13 cellular contexts compared by ENCODE assay signal in the genomic region with DNA sequence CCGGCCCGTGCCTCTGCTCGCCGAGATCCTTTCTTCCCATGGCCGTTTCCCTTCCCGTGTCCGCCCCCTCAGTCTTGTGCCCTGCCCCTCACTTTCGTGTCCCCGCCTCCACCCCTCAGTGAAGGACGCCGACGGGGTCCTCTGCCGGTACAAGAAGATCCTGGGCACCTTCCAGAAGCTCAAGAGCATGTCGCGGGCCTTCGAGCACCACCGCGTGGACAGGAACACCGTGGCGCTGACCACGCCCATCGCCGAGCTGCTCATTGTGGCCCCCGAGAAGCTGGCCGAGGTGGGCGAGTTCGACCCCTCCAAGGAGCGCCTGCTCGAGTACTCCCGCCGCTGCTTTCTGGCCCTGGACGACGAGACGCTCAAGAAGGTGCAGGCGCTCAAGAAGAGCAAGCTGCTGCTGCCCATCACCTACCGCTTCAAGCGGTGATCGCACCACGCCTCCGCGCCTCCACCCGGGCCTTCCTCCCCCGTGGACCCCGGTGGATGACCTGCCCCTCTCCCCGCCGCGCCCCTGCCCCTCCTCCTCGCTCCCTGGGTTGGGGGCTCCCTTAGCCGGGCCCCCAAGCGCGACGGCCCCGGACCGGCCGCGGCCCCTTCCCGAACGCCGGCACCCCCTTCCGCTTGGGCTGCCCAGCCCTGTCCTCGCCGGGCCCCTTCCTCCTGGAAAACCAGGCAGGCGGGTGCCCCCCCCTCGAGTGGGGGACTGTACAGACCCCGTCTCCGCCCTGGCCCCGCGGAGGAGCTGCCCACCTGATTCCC. TPM values are rescaled to one million over a fixed set of nuclear protein-coding genes. Genes with fewer than 3 reads are reported as not detected.
DNase-seq lines count a peak whose midpoint lies in the region; FAIRE-seq and TF ChIP-seq lines count a peak whose summit lies in the region.
"Had no signal": no experiment of that assay in that cellular context is flagged by ENCODE, and none has a peak within 500 bp of the region (broad histone marks: within the 10 kb centered on the region; RNA-seq: fewer than 3 reads in every experiment).

No MANE protein-coding gene starts in this region.

- DNase-seq in T-helper 2 cell treated with Interferon-gamma antibody and Interleukin-4, amounts not matched to agents 5 μg/mL and 100 μg/mL, for 36 hours (ENCODE audit: low spot score) = no peak
- no peak for DNase-seq in T-helper 2 cell
- no peak for DNase-seq in activated CD4-positive, alpha-beta memory T cell treated with anti-CD3 and anti-CD28 coated beads for 36 hours
- DNase-seq in smooth muscle cell (lab: John Stamatoyannopoulos, UW; ENCODE audit: unreplicated experiment) = no peak
- no peak for DNase-seq in stimulated activated CD4-positive, alpha-beta T cell treated with anti-CD3 and anti-CD28 coated beads, Interleukin-12 subunit alpha, Interleukin-12 subunit beta, amount 100 ng/mL, for 4 hours
- no peak for DNase-seq in H54 (ENCODE audit: insufficient read length, low spot score)
- no peak for DNase-seq in NCI-H1092 (lab: John Stamatoyannopoulos, UW)
- DNase-seq: activated CD4-positive, alpha-beta T cell treated with anti-CD3 and anti-CD28 coated beads, Interleukin-2, amount 50 U/mL, for 1 hour; NCI-H226; nucleus accumbens; SIG-M5 had no signal

- TF ChIP-seq CTCF in smooth muscle cell (IDR thresholded peaks at IDR 0.05; ENCODE audit: borderline replicate concordance, insufficient read depth, poor library complexity, severe bottlenecking) = no peak

- H3F3A ChIP-seq in smooth muscle cell (ENCODE audit: low read depth) = peaks cover under 1% of the 10 kb centered on the region

- H3K27ac Mint-ChIP-seq in T-helper 2 cell treated with Interferon-gamma antibody and Interleukin-4, amounts not matched to agents 5 μg/mL and 100 μg/mL, for 36 hours = peak overlapping the region; percentile 49
- H3K27ac Mint-ChIP-seq in activated CD4-positive, alpha-beta memory T cell treated with anti-CD3 and anti-CD28 coated beads for 36 hours = peak overlapping the region; percentile 28

- H3K27me3 Mint-ChIP-seq in T-helper 2 cell treated with Interferon-gamma antibody and Interleukin-4, amounts not matched to agents 5 μg/mL and 100 μg/mL, for 36 hours (ENCODE audit: low read depth) = no peaks in the 10 kb centered on the region
- no peaks in the 10 kb centered on the region for H3K27me3 Mint-ChIP-seq in activated CD4-positive, alpha-beta memory T cell treated with anti-CD3 and anti-CD28 coated beads for 36 hours

- WGBS in smooth muscle cell (ENCODE audit: low lambda C conversion rate) = 31% methylated on average over 36 of the region's 68 CpGs

- H3K79me2 ChIP-seq in smooth muscle cell (ENCODE audit: low read depth) = peaks cover 26% of the 10 kb centered on the region

- TF ChIP-seq POLR2A in H54 (IDR thresholded peaks at IDR 0.05; ENCODE audit: low read depth, low read length) = no peak

- no peaks in the 10 kb centered on the region for H3K9me3 ChIP-seq in smooth muscle cell (replicated peaks; ENCODE audit: low read depth)

- peaks cover 26% of the 10 kb centered on the region for H3K4me1 Mint-ChIP-seq in T-helper 2 cell treated with Interferon-gamma antibody and Interleukin-4, amounts not matched to agents 5 μg/mL and 100 μg/mL, for 36 hours (ENCODE audit: low read depth)
- H3K4me1 Mint-ChIP-seq in activated CD4-positive, alpha-beta memory T cell treated with anti-CD3 and anti-CD28 coated beads for 36 hours (ENCODE audit: low read depth) = peaks cover 25% of the 10 kb centered on the region

- intact Hi-C loops in activated CD4-positive, alpha-beta memory T cell treated with anti-CD3 and anti-CD28 coated beads for 36 hours (cut with micrococcal nuclease) = loop anchor here (1.0 to 10.0 kb wide), 4 partner anchors 20 to 1460 kb away; a partner anchor contains a TSS

- CTCF ChIA-PET in activated CD4-positive, alpha-beta memory T cell treated with anti-CD3 and anti-CD28 coated beads for 36 hours (lab: Charles Lee) = interaction anchor here (0.6 to 2.3 kb wide), 13 partner anchors 8 to 397 kb away, joined by 3 to 17 read pairs (median 4); a partner anchor contains a TSS

- no peak overlapping the region for H3K27ac ChIP-seq in smooth muscle cell (ENCODE audit: low read depth)

- POLR2A ChIA-PET in activated CD4-positive, alpha-beta memory T cell treated with anti-CD3 and anti-CD28 coated beads for 36 hours (lab: Charles Lee) = no interaction called here

- H3K9me3 Mint-ChIP-seq in T-helper 2 cell treated with Interferon-gamma antibody and Interleukin-4, amounts not matched to agents 5 μg/mL and 100 μg/mL, for 36 hours = no peaks in the 10 kb centered on the region
- H3K9me3 Mint-ChIP-seq in activated CD4-positive, alpha-beta memory T cell treated with anti-CD3 and anti-CD28 coated beads for 36 hours = no peaks in the 10 kb centered on the region

- H3K27me3 ChIP-seq in smooth muscle cell (ENCODE audit: low read depth) = no peaks in the 10 kb centered on the region

- H3K36me3 ChIP-seq in smooth muscle cell (ENCODE audit: low read depth) = no peaks in the 10 kb centered on the region

- H4K20me1 ChIP-seq in smooth muscle cell (ENCODE audit: low read depth) = peaks cover 21% of the 10 kb centered on the region

- H3K9ac ChIP-seq in smooth muscle cell (ENCODE audit: low read depth) = no peak overlapping the region

- no peak for FAIRE-seq in H54 (lab: Jason Lieb, UNC)
- FAIRE-seq: G401.6 had no signal

- H3K4me3 ChIP-seq in iPS-11a (ENCODE audit: low read depth, low read length) (peak overlapping the region; percentile 8), smooth muscle cell (peak overlapping the region; percentile 86)

- H2AFZ ChIP-seq in smooth muscle cell (ENCODE audit: low read depth) = no peak overlapping the region

- peaks cover 26% of the 10 kb centered on the region for H3K36me3 Mint-ChIP-seq in T-helper 2 cell treated with Interferon-gamma antibody and Interleukin-4, amounts not matched to agents 5 μg/mL and 100 μg/mL, for 36 hours (ENCODE audit: low read depth)
- H3K36me3 Mint-ChIP-seq in activated CD4-positive, alpha-beta memory T cell treated with anti-CD3 and anti-CD28 coated beads for 36 hours = peaks cover 19% of the 10 kb centered on the region

- peak overlapping the region; percentile 81 for H3K4me2 ChIP-seq in smooth muscle cell

- H3K4me1 ChIP-seq in smooth muscle cell (ENCODE audit: low read depth) = peaks cover 15% of the 10 kb centered on the region

- peak overlapping the region; percentile 46 for H3K4me3 Mint-ChIP-seq in T-helper 2 cell treated with Interferon-gamma antibody and Interleukin-4, amounts not matched to agents 5 μg/mL and 100 μg/mL, for 36 hours
- no peak overlapping the region for H3K4me3 Mint-ChIP-seq in activated CD4-positive, alpha-beta memory T cell treated with anti-CD3 and anti-CD28 coated beads for 36 hours

RNA-seq across cellular contexts. Expression of a gene that starts 2.3 kb away (rescaled TPM):
- total RNA-seq in activated CD4-positive, alpha-beta memory T cell treated with anti-CD3 and anti-CD28 coated beads for 36 hours = 100 to 1,000 TPM; 249 to 251 TPM
- 70.7 and 75.0 TPM in 2 replicates for total RNA-seq in smooth muscle cell
- polyA plus RNA-seq in smooth muscle cell = 8.4 and 14.4 TPM in 2 replicates

RNA-seq across cellular contexts. Expression of a gene that starts 4.5 kb away (rescaled TPM):
- total RNA-seq in activated CD4-positive, alpha-beta memory T cell treated with anti-CD3 and anti-CD28 coated beads for 36 hours = 1 to 10 TPM; 3.6 to 4.0 TPM
- 6.9 and 7.7 TPM in 2 replicates for total RNA-seq in smooth muscle cell
- 18.3 and 24.8 TPM in 2 replicates for polyA plus RNA-seq in smooth muscle cell

RNA-seq across cellular contexts. Expression of a gene that starts 9.0 kb away (rescaled TPM):
- total RNA-seq in activated CD4-positive, alpha-beta memory T cell treated with anti-CD3 and anti-CD28 coated beads for 36 hours = 10 to 100 TPM; 19.2 to 20.1 TPM
- total RNA-seq in smooth muscle cell = 6.8 and 10.0 TPM in 2 replicates
- 21.4 and 22.0 TPM in 2 replicates for polyA plus RNA-seq in smooth muscle cell

RNA-seq across cellular contexts. Expression of a gene that starts 11.7 kb away (rescaled TPM):
- 10 to 100 TPM; 23.4 to 23.5 TPM for total RNA-seq in activated CD4-positive, alpha-beta memory T cell treated with anti-CD3 and anti-CD28 coated beads for 36 hours
- total RNA-seq in smooth muscle cell = 6.2 and 11.9 TPM in 2 replicates
- polyA plus RNA-seq in smooth muscle cell = 68.8 and 76.8 TPM in 2 replicates

RNA-seq across cellular contexts. Expression of a gene that starts 22.5 kb away (rescaled TPM):
- total RNA-seq in activated CD4-positive, alpha-beta memory T cell treated with anti-CD3 and anti-CD28 coated beads for 36 hours = 10 to 100 TPM; 36.0 to 36.1 TPM
- 25.3 and 34.5 TPM in 2 replicates for total RNA-seq in smooth muscle cell
- 119 and 121 TPM in 2 replicates for polyA plus RNA-seq in smooth muscle cell
